Comparison of ENCODE assay signal across 34 cellular contexts in genomic region chr11:17636721-17637120, GRCh38.
"Had no signal": no experiment of that assay in that cellular context is flagged by ENCODE, and none has a peak within 500 bp of the region (broad histone marks: within the 10 kb centered on the region; RNA-seq: fewer than 3 reads in every experiment).

No MANE protein-coding gene starts in this region.

- H3K4me2 ChIP-seq: KMS-11 had no signal

- H3K4me3 ChIP-seq: MG63 had no signal

- H3K9ac ChIP-seq: KMS-11 had no signal

- H3K36me3 ChIP-seq: MG63 had no signal

- H3K27ac ChIP-seq: KMS-11 had no signal

- H3K27me3 ChIP-seq: MG63 had no signal

- H3K9me3 ChIP-seq: MG63 had no signal

- DNase-seq: Kasumi-1, MG63, MM.1S, MV-4-11, NCI-H1048, NCI-H1092, NCI-H1092 treated with DMSO at 0.1 percent for 48 hours, NCI-H1105, NCI-H1105 treated with DMSO at 0.1 percent for 48 hours, NCI-H1417, NCI-H1417 treated with DMSO at 0.1 percent for 48 hours, NCI-H1436, NCI-H1436 treated with DMSO at 0.1 percent for 48 hours, NCI-H146, NCI-H1694, NCI-H1694 treated with DMSO at 0.1 percent for 48 hours, NCI-H187, NCI-H187 treated with DMSO at 0.1 percent for 48 hours, NCI-H1930, NCI-H2029, NCI-H2029 treated with DMSO at 0.1 percent for 48 hours, NCI-H2081, NCI-H2081 treated with DMSO at 0.1 percent for 48 hours, NCI-H2107, NCI-H2171, NCI-H2171 treated with DMSO at 0.1 percent for 48 hours, NCI-H2227 treated with DMSO at 0.1 percent for 48 hours, NCI-H226, NCI-H345, NCI-H446, NCI-H446 treated with DMSO at 0.1 percent for 48 hours, NCI-H510A, NCI-H510A treated with DMSO at 0.1 percent for 48 hours had no signal
